Comparison of ENCODE assay signal across 26 cellular contexts in genomic region chr13:33232883-33233282, GRCh38. TPM values are rescaled to one million over a fixed set of nuclear protein-coding genes. Genes with fewer than 3 reads are reported as not detected.
DNase-seq lines count a peak whose midpoint lies in the region; ATAC-seq, FAIRE-seq and TF ChIP-seq lines count a peak whose summit lies in the region.
"Had no signal": no experiment of that assay in that cellular context is flagged by ENCODE, and none has a peak within 500 bp of the region (broad histone marks: within the 10 kb centered on the region; RNA-seq: fewer than 3 reads in every experiment).

No MANE protein-coding gene starts in this region.

- peaks cover 1 to 4% of the 10 kb centered on the region in 2 experiments for H3K36me3 ChIP-seq in keratinocyte (ENCODE audit: control insufficient read depth in 2 of 2, extremely low read depth in 1 of 2, insufficient read depth in 2 of 2, low read length in 2 of 2)
- H3K36me3 ChIP-seq: BLaER1 treated with 17β-estradiol and CSF1 and Interleukin-3, amounts not matched to agents 10 nM and 100 nM; Peyer's patch had no signal

- H2AFZ ChIP-seq in keratinocyte (ENCODE audit: control insufficient read depth, low read length) = no peak overlapping the region
- H2AFZ ChIP-seq: GM23248 had no signal

- peaks cover 8% of the 10 kb centered on the region for H3K9me3 Mint-ChIP-seq in chondrocyte (ENCODE audit: low read depth)
- peaks cover 0 to 6% (median 1%) of the 10 kb centered on the region in 6 donors for H3K9me3 Mint-ChIP-seq in immature natural killer cell

- H3K9me3 ChIP-seq in keratinocyte (ENCODE audit: control insufficient read depth, low read depth, low read length) = peaks cover 2% of the 10 kb centered on the region
- H3K9me3 ChIP-seq: SJCRH30 had no signal

- H3K4me1 ChIP-seq in keratinocyte (ENCODE audit: control insufficient read depth, extremely low read depth, insufficient read depth, low read length) = peaks cover 67% of the 10 kb centered on the region

- H3K27ac Mint-ChIP-seq in chondrocyte (ENCODE audit: unreplicated experiment) = peak overlapping the region; percentile 23
- no peak overlapping the region for H3K27ac Mint-ChIP-seq in immature natural killer cell
- H3K27ac Mint-ChIP-seq: CD4-positive, alpha-beta T cell had no signal

- H3K4me3 Mint-ChIP-seq in chondrocyte (ENCODE audit: unreplicated experiment) = no peak overlapping the region
- no peak overlapping the region for H3K4me3 Mint-ChIP-seq in immature natural killer cell
- H3K4me3 Mint-ChIP-seq: CD4-positive, alpha-beta T cell had no signal

- DNase-seq in Right ventricle myocardium superior (no peak), left cardiac atrium (no peak), chondrocyte (ENCODE audit: low spot score) (no peak), keratinocyte (ENCODE audit: low read depth, low spot score) (no peak), substantia nigra (lab: John Stamatoyannopoulos, UW) (no peak), immature natural killer cell (no peak), mucosa of gallbladder (ENCODE audit: low spot score) (no peak)
- DNase-seq: CD4-positive, alpha-beta T cell; GM23248; H7; KBM-7; MG63; NCI-H1417 treated with DMSO at 0.1 percent for 48 hours; NCI-H1694 treated with DMSO at 0.1 percent for 48 hours; NCI-H2081; NCI-H2171; NCI-H226; NCI-H510A; NCI-H69; Peyer's patch; SJCRH30 had no signal

- ATAC-seq in Right ventricle myocardium superior (ENCODE audit: poor library complexity) (peak; percentile 65), left cardiac atrium (no peak), HG02759 (IDR thresholded peaks at IDR 0.05; ENCODE audit: unreplicated experiment) (no peak)
- ATAC-seq: SK-N-SH treated with all-trans-retinoic acid at 6 μM for 48 hours had no signal

- H3K36me3 Mint-ChIP-seq in chondrocyte (ENCODE audit: low read depth) (peaks cover 20% of the 10 kb centered on the region), immature natural killer cell (no peaks in the 10 kb centered on the region)

- peak; percentile 44 for FAIRE-seq in keratinocyte (lab: Jason Lieb, UNC)
- FAIRE-seq: D721Med, GM18507 had no signal

- H3K27me3 ChIP-seq in keratinocyte (ENCODE audit: control insufficient read depth, extremely low read depth, insufficient read depth, low read length) = no peaks in the 10 kb centered on the region
- H3K27me3 ChIP-seq: BLaER1 treated with 17β-estradiol and CSF1 and Interleukin-3, amounts not matched to agents 10 nM and 100 nM; MG63; Peyer's patch; SJCRH30 had no signal

- no peaks in the 10 kb centered on the region for H4K20me1 ChIP-seq in keratinocyte (ENCODE audit: control insufficient read depth, extremely low read depth, insufficient read depth, low read length)
- H4K20me1 ChIP-seq: BLaER1 treated with 17β-estradiol and CSF1 and Interleukin-3, amounts not matched to agents 10 nM and 100 nM had no signal

- H3K4me2 ChIP-seq in keratinocyte (ENCODE audit: control insufficient read depth, extremely low read depth, insufficient read depth, low read depth, low read length) = no peak overlapping the region
- H3K4me2 ChIP-seq: BLaER1 treated with 17β-estradiol and CSF1 and Interleukin-3, amounts not matched to agents 10 nM and 100 nM had no signal

- H3K9me1 ChIP-seq in keratinocyte (ENCODE audit: control insufficient read depth, extremely low read depth, insufficient read depth, low read length) = peaks cover 2% of the 10 kb centered on the region

- TF ChIP-seq CTCF in chondrocyte (IDR thresholded peaks at IDR 0.05) (no peak), keratinocyte (optimal IDR thresholded peaks at IDR 0.05 in 1 of 3, IDR thresholded peaks at IDR 0.05 in 1 of 3, conservative IDR thresholded peaks at IDR 0.05 in 1 of 3; ENCODE audit: extremely low read depth in 1 of 3, insufficient read depth in 2 of 3, low read length in 3 of 3) (no peak)

- H3K79me2 ChIP-seq in keratinocyte (ENCODE audit: control insufficient read depth, insufficient read depth, low read length) = peaks cover 15% of the 10 kb centered on the region

- intact Hi-C loops in Right ventricle myocardium superior (cut with DNase I) (loop anchor here (10.0 kb wide), 1 partner anchor 52 kb away; the partner anchor contains the start of gene STARD13), left cardiac atrium (cut with DNase I) (loop anchor here in 1 of 2 donors (5.0 kb wide), 1 partner anchor 49 kb away; no protein-coding TSS in a partner anchor)

- dilution Hi-C loops in keratinocyte (cut with MboI; ENCODE audit: extremely low pct_ligation_motif_present, low sequenced_read_pairs) = no loop called here

- H3K27ac ChIP-seq in keratinocyte (ENCODE audit: control insufficient read depth, insufficient read depth, low read length) (no peak overlapping the region), substantia nigra (ENCODE audit: low read depth, low read length, poor library complexity, severe bottlenecking) (peak overlapping the region; percentile 13)
- H3K27ac ChIP-seq: BLaER1 treated with 17β-estradiol and CSF1 and Interleukin-3, amounts not matched to agents 10 nM and 100 nM; GM23248; Peyer's patch; SJCRH30 had no signal

- H3K4me3 ChIP-seq in keratinocyte (ENCODE audit: control insufficient read depth in 2 of 3, extremely low read depth in 1 of 3, insufficient read depth in 2 of 3, low read depth in 1 of 3, low read length in 3 of 3) = no peak overlapping the region
- H3K4me3 ChIP-seq: BLaER1 treated with 17β-estradiol and CSF1 and Interleukin-3, amounts not matched to agents 10 nM and 100 nM; GM23248; MG63; Peyer's patch; SJCRH30 had no signal

- peaks cover 72% of the 10 kb centered on the region for H3K4me1 Mint-ChIP-seq in chondrocyte (ENCODE audit: low read depth)
- no peaks in the 10 kb centered on the region for H3K4me1 Mint-ChIP-seq in immature natural killer cell

- no peak overlapping the region for H3K9ac ChIP-seq in keratinocyte (ENCODE audit: control insufficient read depth, extremely low read depth, insufficient read depth, low read length)
- H3K9ac ChIP-seq: BLaER1 treated with 17β-estradiol and CSF1 and Interleukin-3, amounts not matched to agents 10 nM and 100 nM; GM23248 had no signal

- H3K27me3 Mint-ChIP-seq in chondrocyte (ENCODE audit: low read depth) = no peaks in the 10 kb centered on the region
- peaks cover 1 to 3% (median 2%) of the 10 kb centered on the region in 3 donors for H3K27me3 Mint-ChIP-seq in immature natural killer cell (ENCODE audit: low read depth in 3 of 3)
- H3K27me3 Mint-ChIP-seq: CD4-positive, alpha-beta T cell had no signal

RNA-seq across cellular contexts. Expression of gene STARD13, which starts 52.7 kb away (rescaled TPM):
- total RNA-seq in Right ventricle myocardium superior (36.4 TPM), left cardiac atrium (10 to 100 TPM; 26.8 to 33.3 TPM), chondrocyte (37.6 to 57.8 TPM (median 41.0 TPM) in 3 replicates), mucosa of gallbladder (36.1 TPM)
- polyA plus RNA-seq in keratinocyte (7.9 to 11.9 TPM (median 8.1 TPM) in 3 replicates), immature natural killer cell (not detected)
- 6.5 TPM for polyA plus RNA-seq in keratinocyte (2011; ENCODE audit: low read depth)
- 4.4 and 6.3 TPM in 2 replicates for polyA plus RNA-seq in keratinocyte (2011; cell fraction: cytosol; rRNA removed)
- polyA plus RNA-seq in keratinocyte (2011; cell fraction: nucleus; rRNA removed) = 20.6 and 22.2 TPM in 2 replicates
- 4.0 and 8.4 TPM in 2 replicates for polyA plus RNA-seq in keratinocyte (2012; ENCODE audit: low replicate concordance)
- 18.5 to 45.9 TPM (median 34.2 TPM) in 3 replicates for polyA minus RNA-seq in keratinocyte
- 5.2 TPM for polyA minus RNA-seq in keratinocyte (2011; cell fraction: cytosol; rRNA and poly(A)+ RNA removed)
- polyA minus RNA-seq in keratinocyte (2011; cell fraction: nucleus; rRNA and poly(A)+ RNA removed) = 69.0 and 118 TPM in 2 replicates
- total RNA-seq: CD4-positive, alpha-beta T cell had no signal
